In the genomic region with DNA sequence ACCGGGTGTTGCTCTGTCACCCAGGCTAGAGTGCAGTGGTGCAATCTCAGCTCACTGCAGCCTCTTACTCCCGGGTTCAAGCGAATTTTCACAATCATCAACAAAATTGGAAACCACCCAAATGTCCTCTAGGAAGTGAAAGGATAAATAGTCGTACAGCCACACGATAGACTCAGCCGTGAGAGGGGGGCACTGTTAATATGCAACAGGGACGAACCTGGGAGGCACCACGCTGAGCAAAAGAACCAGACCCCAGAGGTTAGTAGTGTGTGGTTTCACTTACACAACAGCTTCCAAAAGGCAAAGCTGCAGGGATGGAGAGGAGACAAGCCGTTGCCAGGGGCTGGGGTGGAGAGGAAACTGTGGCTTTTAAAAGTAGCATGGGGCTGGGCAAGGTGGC, we compare ENCODE assay signal across 23 cellular contexts. TPM values are rescaled to one million over a fixed set of nuclear protein-coding genes. Genes with fewer than 3 reads are reported as not detected.
A peak's percentile ranks its signal among the peaks of the same experiment; 100 is the strongest.
DNase-seq lines count a peak whose midpoint lies in the region; ATAC-seq, FAIRE-seq and TF ChIP-seq lines count a peak whose summit lies in the region.
"Had no signal": no experiment of that assay in that cellular context is flagged by ENCODE, and none has a peak within 500 bp of the region (broad histone marks: within the 10 kb centered on the region; RNA-seq: fewer than 3 reads in every experiment).

No MANE protein-coding gene starts in this region.

- no peaks in the 10 kb centered on the region for H3K79me2 ChIP-seq in GM12878 (ENCODE audit: control insufficient read depth, insufficient read depth, low read length)

- H3K4me3 ChIP-seq in BLaER1 treated with 17β-estradiol and CSF1 and Interleukin-3, amounts not matched to agents 10 nM and 100 nM = no peak overlapping the region
- H3K4me3 ChIP-seq in HL-60 (replicated peaks; ENCODE audit: insufficient read depth, low read length) = no peak overlapping the region
- no peak overlapping the region for H3K4me3 ChIP-seq in GM12878
- H3K4me3 ChIP-seq in ascending aorta = no peak overlapping the region
- H3K4me3 ChIP-seq: HAP-1, SJSA1, suprapubic skin had no signal

- H3K27me3 ChIP-seq in BLaER1 treated with 17β-estradiol and CSF1 and Interleukin-3, amounts not matched to agents 10 nM and 100 nM = no peaks in the 10 kb centered on the region
- H3K27me3 ChIP-seq in HL-60 (ENCODE audit: insufficient read depth, poor library complexity, severe bottlenecking) (no peaks in the 10 kb centered on the region), GM12878 (replicated peaks in 1 of 2; ENCODE audit: control insufficient read depth in 2 of 2, insufficient read depth in 2 of 2, low read length in 1 of 2) (no peaks in the 10 kb centered on the region), ascending aorta (no peaks in the 10 kb centered on the region)

- H3K27ac ChIP-seq in BLaER1 treated with 17β-estradiol and CSF1 and Interleukin-3, amounts not matched to agents 10 nM and 100 nM = peak overlapping the region in 9 of 11 experiments; percentile 54 to 80 (median 73); a peak in 17 of 22 replicates
- H3K27ac ChIP-seq in HL-60 (replicated peaks) (peak overlapping the region; percentile 74), GM12878 (ENCODE audit: control insufficient read depth, insufficient read depth) (no peak overlapping the region), ascending aorta (no peak overlapping the region)
- H3K27ac ChIP-seq: SJSA1, suprapubic skin had no signal

- in situ Hi-C loops in GM12878 (cut with MboI) = no loop called here

- peaks cover 0 to 8% (median 0%) of the 10 kb centered on the region in 11 experiments; a peak in 2 of 22 replicates for H3K36me3 ChIP-seq in BLaER1 treated with 17β-estradiol and CSF1 and Interleukin-3, amounts not matched to agents 10 nM and 100 nM
- H3K36me3 ChIP-seq in GM12878 (ENCODE audit: control insufficient read depth in 2 of 2, insufficient read depth in 2 of 2, low read length in 1 of 2) (no peaks in the 10 kb centered on the region), ascending aorta (no peaks in the 10 kb centered on the region)
- H3K36me3 ChIP-seq: HAP-1, SJSA1, suprapubic skin had no signal

- TF ChIP-seq POLR2A in GM12878 (IDR thresholded peaks at IDR 0.05; ENCODE audit: low read depth, low read length) = no peak

- no peak; the same call in 2 of the 3 replicates for ATAC-seq in GM12878

- no peak for TF ChIP-seq RAD21 in GM12878 (IDR thresholded peaks at IDR 0.05; ENCODE audit: insufficient read depth, low read depth, low read length)

- TF ChIP-seq CTCF in HL-60 (IDR thresholded peaks at IDR 0.05; ENCODE audit: insufficient read depth, low read length) (no peak), GM12878 (IDR thresholded peaks at IDR 0.05 in 2 of 3, conservative IDR thresholded peaks at IDR 0.05 in 1 of 3; ENCODE audit: control insufficient read depth in 2 of 3, extremely low read depth in 1 of 3, insufficient read depth in 1 of 3, low read depth in 3 of 3, low read length in 3 of 3) (no peak), ascending aorta (IDR thresholded peaks at IDR 0.05) (no peak)

- CTCF ChIA-PET in GM12878 (lab: Yijun Ruan, JAX) = interaction anchor here (0.9 kb wide), 1 partner anchor 90 kb away, joined by 3 read pairs; no protein-coding TSS in a partner anchor

- 15% methylated on average over 9 of the region's 9 CpGs for WGBS in GM12878 (ENCODE audit: insufficient coverage, insufficient replicate concordance, low lambda C conversion rate, missing lambda C conversion rate)

- peak overlapping the region in 9 of 11 experiments; percentile 9 to 66 (median 54); a peak in 12 of 22 replicates for H3K9ac ChIP-seq in BLaER1 treated with 17β-estradiol and CSF1 and Interleukin-3, amounts not matched to agents 10 nM and 100 nM
- no peak overlapping the region for H3K9ac ChIP-seq in GM12878 (ENCODE audit: control insufficient read depth, insufficient read depth, low read length)

- SMC1A ChIA-PET in GM12878 (lab: Charles Lee; ENCODE audit: uncharacterized antibody, unreplicated experiment) = interaction anchor here (0.6 to 1.5 kb wide), 3 partner anchors 27 to 184 kb away, joined by 3 read pairs; no protein-coding TSS in a partner anchor

- POLR2A ChIA-PET in GM12878 (lab: Charles Lee) = interaction anchor here (0.7 kb wide), 2 partner anchors 148 to 341 kb away, joined by 3 to 4 read pairs; no protein-coding TSS in a partner anchor

- TF ChIP-seq EP300 in GM12878 (IDR thresholded peaks at IDR 0.05; ENCODE audit: borderline replicate concordance in 1 of 2, control insufficient read depth in 1 of 2, low read depth in 2 of 2, low read length in 2 of 2) = no peak

- no TSS peak for BruUV-seq in GM12878 (replicated peaks; lab: Mats Ljungman, UMichigan)

- H3K4me2 ChIP-seq in BLaER1 treated with 17β-estradiol and CSF1 and Interleukin-3, amounts not matched to agents 10 nM and 100 nM = peak overlapping the region; percentile 48 to 95 (median 78)
- H3K4me2 ChIP-seq in GM12878 (ENCODE audit: control insufficient read depth, insufficient read depth) = peak overlapping the region; percentile 17; the same call in 1 of the 2 replicates

- H3K4me1 ChIP-seq in BLaER1 treated with 17β-estradiol and CSF1 and Interleukin-3, amounts not matched to agents 10 nM and 100 nM = peaks cover 52 to 69% (median 62%) of the 10 kb centered on the region in 10 experiments
- H3K4me1 ChIP-seq in GM12878 (ENCODE audit: control insufficient read depth, insufficient read depth, low read length) (no peaks in the 10 kb centered on the region; the same call in 1 of the 2 replicates), ascending aorta (no peaks in the 10 kb centered on the region)
- H3K4me1 ChIP-seq: Caco-2, HAP-1, suprapubic skin had no signal

- intact Hi-C loops in GM12878 (cut with micrococcal nuclease; ENCODE audit: unreplicated experiment) (no loop called here), ascending aorta (cut with DNase I) (no loop called here)

- peak; percentile 93 to 94 for DNase-seq in HL-60 (ENCODE audit: low read depth in 1 of 2, low spot score in 1 of 2)
- DNase-seq in NCI-H748 (lab: John Stamatoyannopoulos, UW; ENCODE audit: unreplicated experiment) = peak; percentile 65
- no peak for DNase-seq in GM12878 (ENCODE audit: low read depth, low spot score)
- no peak for DNase-seq in ascending aorta (ENCODE audit: low spot score in 2 of 2)
- DNase-seq in COLO829 (ENCODE audit: low spot score) = no peak
- no peak for DNase-seq in mucosa of gallbladder (ENCODE audit: low spot score)
- DNase-seq: activated CD4-positive, CD25-positive, alpha-beta regulatory T cell treated with anti-CD3 and anti-CD28 coated beads, Interleukin-2, amount 50 U/mL, for 72 hours; Caco-2; EL; NCI-H1048; NCI-H2029 treated with DMSO at 0.1 percent for 48 hours; NCI-H510A treated with DMSO at 0.1 percent for 48 hours; occipital lobe; T1000 had no signal

- no peak for FAIRE-seq in GM12878 (lab: Jason Lieb, UNC)
- FAIRE-seq: bronchial epithelial cell, frontal cortex, keratinocyte had no signal

- H3K9me3 ChIP-seq in BLaER1 treated with 17β-estradiol and CSF1 and Interleukin-3, amounts not matched to agents 10 nM and 100 nM (replicated peaks in 1 of 11) = peaks cover 12 to 19% (median 16%) of the 10 kb centered on the region in 11 experiments
- H3K9me3 ChIP-seq in GM12878 (replicated peaks; ENCODE audit: control insufficient read depth, insufficient read depth, low read length) = no peaks in the 10 kb centered on the region; the same call in 2 of the 3 replicates
- H3K9me3 ChIP-seq in ascending aorta = no peaks in the 10 kb centered on the region
- H3K9me3 ChIP-seq: HAP-1, suprapubic skin had no signal

- H2AFZ ChIP-seq in GM12878 (ENCODE audit: control insufficient read depth, low read depth, low read length) = no peak overlapping the region

- no peaks in the 10 kb centered on the region; a peak in 1 of 22 replicates for H4K20me1 ChIP-seq in BLaER1 treated with 17β-estradiol and CSF1 and Interleukin-3, amounts not matched to agents 10 nM and 100 nM
- no peaks in the 10 kb centered on the region for H4K20me1 ChIP-seq in GM12878 (ENCODE audit: control insufficient read depth, insufficient read depth)

- RAD21 ChIA-PET in GM12878 (lab: Charles Lee; ENCODE audit: unreplicated experiment) = no interaction called here

RNA-seq across cellular contexts. Expression of a gene that starts 30.1 kb away (rescaled TPM):
- total RNA-seq in GM12878 (2013; cell fraction: nucleolus; rRNA removed) = not detected in 2 replicates
- total RNA-seq in GM12878 (2014; rRNA removed) (not detected in 2 replicates), GM12878 (2014; rRNA removed; fragmentation: Illumina TruSeq; extraction: Trizol) (not detected in 2 replicates), GM12878 (2021) (0.05 TPM in 1 of 2 replicates, not detected in the other), ascending aorta (not detected), mucosa of gallbladder (0.40 TPM)
- not detected for polyA plus RNA-seq in GM12878 (2011; ENCODE audit: low read depth)
- polyA plus RNA-seq in GM12878 (2011; rRNA removed) (not detected in 2 replicates), GM12878 (2014; fragmentation: Illumina TruSeq; extraction: Trizol) (not detected in 2 replicates), GM12878 (2014; fragmentation: Nextera tagmentation; extraction: Ambion mirVana) (not detected), GM12878 (2014; rRNA removed) (not detected in 2 replicates), GM12878 (2016; fragmentation: Nextera tagmentation; extraction: Ambion mirVana) (not detected)
- polyA plus RNA-seq in GM12878 (2011; cell fraction: cytosol; rRNA removed) = not detected in 2 replicates
- polyA plus RNA-seq in GM12878 (2011; cell fraction: nucleus; rRNA removed) = not detected in 2 replicates
- polyA plus RNA-seq in GM12878 (2012) = 0.03 TPM in 1 of 2 replicates, not detected in the other
- polyA minus RNA-seq in GM12878 (2011; rRNA and poly(A)+ RNA removed) = not detected in 2 replicates
- polyA minus RNA-seq in GM12878 (2011; cell fraction: cytosol; rRNA and poly(A)+ RNA removed) = not detected in 2 replicates
- polyA minus RNA-seq in GM12878 (2011; cell fraction: nucleus; rRNA and poly(A)+ RNA removed) = not detected in 2 replicates
- total RNA-seq: activated T-helper 2 cell treated with anti-CD3 and anti-CD28 coated beads, Interferon-gamma antibody, Interleukin-2, Interleukin-4, amounts not matched to agents 10 μg/mL and 5 μg/mL and 100 μg/mL, durations not matched to agents 14 hours and 24 hours and 36 hours; bronchial epithelial cell; epithelial cell of proximal tubule; SJSA1 had no signal

RNA-seq across cellular contexts. Expression of a gene that starts 36.2 kb away (rescaled TPM):
- total RNA-seq in GM12878 (2013; cell fraction: nucleolus; rRNA removed) = 46.8 and 53.3 TPM in 2 replicates
- total RNA-seq in GM12878 (2014; rRNA removed) (11.2 and 16.4 TPM in 2 replicates), GM12878 (2014; rRNA removed; fragmentation: Illumina TruSeq; extraction: Trizol) (6.0 and 7.0 TPM in 2 replicates), GM12878 (2021) (13.3 and 16.1 TPM in 2 replicates), ascending aorta (160 TPM), mucosa of gallbladder (5.9 TPM)
- polyA plus RNA-seq in GM12878 (2011; ENCODE audit: low read depth) = 2.4 TPM
- polyA plus RNA-seq in GM12878 (2011; rRNA removed) (6.2 and 9.1 TPM in 2 replicates), GM12878 (2014; fragmentation: Illumina TruSeq; extraction: Trizol) (1.6 and 6.3 TPM in 2 replicates), GM12878 (2014; fragmentation: Nextera tagmentation; extraction: Ambion mirVana) (1 to 10 TPM; 2.1 to 4.7 TPM), GM12878 (2014; rRNA removed) (15.0 and 17.6 TPM in 2 replicates), GM12878 (2016; fragmentation: Nextera tagmentation; extraction: Ambion mirVana) (10 to 100 TPM; 28.4 to 30.7 TPM)
- 9.4 and 11.8 TPM in 2 replicates for polyA plus RNA-seq in GM12878 (2011; cell fraction: cytosol; rRNA removed)
- polyA plus RNA-seq in GM12878 (2011; cell fraction: nucleus; rRNA removed) = 55.2 and 56.1 TPM in 2 replicates
- 9.1 and 10.6 TPM in 2 replicates for polyA plus RNA-seq in GM12878 (2012)
- polyA minus RNA-seq in GM12878 (2011; rRNA and poly(A)+ RNA removed) = 5.0 and 6.0 TPM in 2 replicates
- 6.0 and 8.6 TPM in 2 replicates for polyA minus RNA-seq in GM12878 (2011; cell fraction: cytosol; rRNA and poly(A)+ RNA removed)
- polyA minus RNA-seq in GM12878 (2011; cell fraction: nucleus; rRNA and poly(A)+ RNA removed) = 9.8 and 12.8 TPM in 2 replicates

Comparison
In these comparisons a context has a peak if more than half of its experiments do, and no peak if none do; other contexts are left out.
1. H3K27ac ChIP-seq: peak in BLaER1 treated with 17β-estradiol and CSF1 and Interleukin-3, amounts not matched to agents 10 nM and 100 nM (9 of 11) and HL-60 (single experiment); none in GM12878 (single experiment) and ascending aorta (0 of 2).
2. DNase-seq: peak in HL-60 (2 of 2) and NCI-H748 (single experiment); none in GM12878 (single experiment), ascending aorta (0 of 2), COLO829 (single experiment) and mucosa of gallbladder (single experiment).